ENCODE assay signal across 16 cellular contexts in the genomic region with DNA sequence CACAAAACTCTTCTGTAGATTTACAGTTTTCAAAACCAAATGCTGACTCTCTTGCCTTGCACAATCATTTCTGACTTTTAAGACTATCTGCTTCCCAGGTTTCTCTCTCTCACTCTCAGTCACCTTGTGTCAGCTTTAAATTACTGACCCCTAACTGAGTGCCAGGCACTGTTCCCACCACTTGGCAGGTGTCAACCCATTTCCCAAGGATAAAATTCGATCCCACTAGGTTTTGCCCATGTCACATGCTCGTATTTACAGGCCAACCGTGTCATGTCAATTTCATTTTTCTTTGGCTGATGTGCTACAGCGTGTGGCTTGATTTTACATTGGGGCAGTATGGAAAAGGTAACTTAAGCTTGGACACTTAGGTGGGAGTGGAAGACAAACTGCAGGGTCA. TPM values are rescaled to one million over a fixed set of nuclear protein-coding genes. Genes with fewer than 3 reads are reported as not detected.
DNase-seq lines count a peak whose midpoint lies in the region; ATAC-seq and TF ChIP-seq lines count a peak whose summit lies in the region.
"Had no signal": no experiment of that assay in that cellular context is flagged by ENCODE, and none has a peak within 500 bp of the region (broad histone marks: within the 10 kb centered on the region; RNA-seq: fewer than 3 reads in every experiment).

No MANE protein-coding gene starts in this region.

- H3K27me3 Mint-ChIP-seq in endodermal cell (ENCODE audit: insufficient read depth) = peaks cover 28% of the 10 kb centered on the region

- H3K27ac ChIP-seq in endodermal cell (ENCODE audit: low read depth, low read length) (no peak overlapping the region), psoas muscle (peak overlapping the region; percentile 72), Karpas-422 (ENCODE audit: low read length) (no peak overlapping the region), right lobe of liver (no peak overlapping the region)
- H3K27ac ChIP-seq: BLaER1 treated with 17β-estradiol and CSF1 and Interleukin-3, amounts not matched to agents 10 nM and 100 nM had no signal

- ATAC-seq in psoas muscle = peak; percentile 44 to 82 (median 74)
- ATAC-seq in right lobe of liver = no peak
- ATAC-seq: GM12878, HCT116 had no signal

- no peak overlapping the region for H3K4me3 ChIP-seq in endodermal cell (ENCODE audit: low read length)
- peak overlapping the region; percentile 10 for H3K4me3 ChIP-seq in psoas muscle
- H3K4me3 ChIP-seq in Karpas-422 (ENCODE audit: low read length) = no peak overlapping the region
- no peak overlapping the region for H3K4me3 ChIP-seq in right lobe of liver
- H3K4me3 ChIP-seq: BLaER1 treated with 17β-estradiol and CSF1 and Interleukin-3, amounts not matched to agents 10 nM and 100 nM; GM12878 had no signal

- H3K36me3 Mint-ChIP-seq in endodermal cell (ENCODE audit: low read depth) = no peaks in the 10 kb centered on the region
- H3K36me3 Mint-ChIP-seq: CD4-positive, CD25-positive, alpha-beta regulatory T cell had no signal

- WGBS in endodermal cell (ENCODE audit: insufficient coverage in 1 of 2, insufficient read length in 1 of 2), 2 experiments = 83 to 88% methylated on average over 4 of the region's 4 CpGs
- WGBS in psoas muscle, 3 donors = 32 to 38% (median 32%) methylated on average over 4 of the region's 4 CpGs
- WGBS in right lobe of liver (ENCODE audit: insufficient coverage, low coverage, low lambda C conversion rate, missing lambda C conversion rate) = 62% methylated on average over 4 of the region's 4 CpGs

- no peaks in the 10 kb centered on the region for H3K79me2 ChIP-seq in Karpas-422 (ENCODE audit: low read length)

- no peak overlapping the region for H2AFZ ChIP-seq in Karpas-422 (ENCODE audit: low read length)

- peaks cover 31% of the 10 kb centered on the region for H3K27me3 ChIP-seq in endodermal cell (ENCODE audit: control insufficient read depth, insufficient read depth, low read length, poor library complexity, severe bottlenecking)
- peaks cover 0 to 2% (median 0%) of the 10 kb centered on the region in 3 donors for H3K27me3 ChIP-seq in psoas muscle (ENCODE audit: insufficient read depth in 3 of 3, low read length in 2 of 3)
- H3K27me3 ChIP-seq in Karpas-422 (ENCODE audit: low read length) = no peaks in the 10 kb centered on the region
- H3K27me3 ChIP-seq in right lobe of liver = no peaks in the 10 kb centered on the region
- H3K27me3 ChIP-seq: BLaER1 treated with 17β-estradiol and CSF1 and Interleukin-3, amounts not matched to agents 10 nM and 100 nM had no signal

- no peak overlapping the region for H3K4me3 Mint-ChIP-seq in endodermal cell
- H3K4me3 Mint-ChIP-seq: CD4-positive, CD25-positive, alpha-beta regulatory T cell had no signal

- no peaks in the 10 kb centered on the region for H4K20me1 ChIP-seq in Karpas-422 (ENCODE audit: insufficient read depth, low read depth, low read length)
- H4K20me1 ChIP-seq: BLaER1 treated with 17β-estradiol and CSF1 and Interleukin-3, amounts not matched to agents 10 nM and 100 nM had no signal

- H3K9ac ChIP-seq in endodermal cell (ENCODE audit: extremely low read depth, low read length, poor library complexity, severe bottlenecking) (no peak overlapping the region), Karpas-422 (ENCODE audit: low read length) (no peak overlapping the region)
- H3K9ac ChIP-seq: BLaER1 treated with 17β-estradiol and CSF1 and Interleukin-3, amounts not matched to agents 10 nM and 100 nM had no signal

- H3K4me1 Mint-ChIP-seq in endodermal cell = peaks cover 57% of the 10 kb centered on the region
- H3K4me1 Mint-ChIP-seq: CD4-positive, CD25-positive, alpha-beta regulatory T cell had no signal

- H3K9me2 ChIP-seq in Karpas-422 (replicated peaks; ENCODE audit: insufficient read depth, low read length) = no peaks in the 10 kb centered on the region

- no peak overlapping the region for H3K27ac Mint-ChIP-seq in endodermal cell
- H3K27ac Mint-ChIP-seq: CD4-positive, CD25-positive, alpha-beta regulatory T cell had no signal

- H3K4me2 ChIP-seq in Karpas-422 (ENCODE audit: low read depth, low read length, poor library complexity, severe bottlenecking) = no peak overlapping the region
- H3K4me2 ChIP-seq: BLaER1 treated with 17β-estradiol and CSF1 and Interleukin-3, amounts not matched to agents 10 nM and 100 nM had no signal

- H3K9me3 ChIP-seq in endodermal cell (ENCODE audit: control insufficient read depth, low read length) (no peaks in the 10 kb centered on the region), psoas muscle (no peaks in the 10 kb centered on the region), Karpas-422 (ENCODE audit: low read length) (no peaks in the 10 kb centered on the region), right lobe of liver (no peaks in the 10 kb centered on the region)
- H3K9me3 ChIP-seq: BLaER1 treated with 17β-estradiol and CSF1 and Interleukin-3, amounts not matched to agents 10 nM and 100 nM had no signal

- no peak for TF ChIP-seq POLR2A in right lobe of liver (IDR thresholded peaks at IDR 0.05)

- H3K4me1 ChIP-seq in endodermal cell (ENCODE audit: control insufficient read depth, insufficient read depth, low read length) (peaks cover 22% of the 10 kb centered on the region), psoas muscle (peaks cover 19% of the 10 kb centered on the region), Karpas-422 (ENCODE audit: low read length) (no peaks in the 10 kb centered on the region), right lobe of liver (no peaks in the 10 kb centered on the region)

- TF ChIP-seq CTCF in endodermal cell (conservative IDR thresholded peaks at IDR 0.05) = no peak
- no peak for TF ChIP-seq CTCF in psoas muscle (IDR thresholded peaks at IDR 0.05)
- no peak for TF ChIP-seq CTCF in right lobe of liver (IDR thresholded peaks at IDR 0.05)

- intact Hi-C loops in psoas muscle (cut with DNase I) = no loop called here
- intact Hi-C loops in right lobe of liver (cut with DNase I) = no loop called here

- peak; percentile 14 for DNase-seq in NCI-H2171 treated with DMSO at 0.1 percent for 48 hours (lab: John Stamatoyannopoulos, UW)
- DNase-seq in NCI-H2171 (lab: John Stamatoyannopoulos, UW) = no peak
- DNase-seq in NCI-H1092 treated with DMSO at 0.1 percent for 48 hours (lab: John Stamatoyannopoulos, UW) = peak; percentile 83
- peak; percentile 51 for DNase-seq in endodermal cell
- DNase-seq in psoas muscle = peak in 1 of 2 donors; percentile 62
- no peak for DNase-seq in SHP77 treated with DMSO at 0.1 percent for 48 hours (lab: John Stamatoyannopoulos, UW)
- DNase-seq in Karpas-422 = no peak
- no peak for DNase-seq in right lobe of liver
- DNase-seq: ACHN; Calu3; CD4-positive, CD25-positive, alpha-beta regulatory T cell; DMS 273 treated with DMSO at 0.1 percent for 48 hours; DMS79 had no signal

- no peaks in the 10 kb centered on the region for H3K36me3 ChIP-seq in endodermal cell (ENCODE audit: control insufficient read depth, insufficient read depth, low read length)
- H3K36me3 ChIP-seq in psoas muscle (ENCODE audit: insufficient read depth in 1 of 2, low read depth in 1 of 2) = no peaks in the 10 kb centered on the region
- no peaks in the 10 kb centered on the region for H3K36me3 ChIP-seq in Karpas-422 (ENCODE audit: insufficient read depth, low read length)
- H3K36me3 ChIP-seq in right lobe of liver = no peaks in the 10 kb centered on the region
- H3K36me3 ChIP-seq: BLaER1 treated with 17β-estradiol and CSF1 and Interleukin-3, amounts not matched to agents 10 nM and 100 nM had no signal

- no peaks in the 10 kb centered on the region for H3K9me3 Mint-ChIP-seq in endodermal cell

RNA-seq across cellular contexts. Expression of gene LMAN1, which starts 26.1 kb away (rescaled TPM):
- total RNA-seq in endodermal cell = 100 to 1,000 TPM in 1 of 2 donors, 10 to 100 TPM in 1; 82.9 to 125 TPM
- polyA plus RNA-seq in endodermal cell (2013, experiment 1 of 2) = 68.0 TPM
- polyA plus RNA-seq in endodermal cell (2013, experiment 2 of 2) = 65.9 TPM
- 10 to 100 TPM; 31.3 to 64.0 (median 41.9) TPM for total RNA-seq in psoas muscle
- polyA plus RNA-seq in psoas muscle = 10 to 100 TPM; 15.7 to 34.5 (median 17.4) TPM
- total RNA-seq in Karpas-422 (2014; rRNA removed; shearing (Covaris generic); ENCODE audit: low replicate concordance) = 48.2 and 89.7 TPM in 2 replicates
- total RNA-seq in right lobe of liver = 100 to 1,000 TPM in 4 of 6 experiments, 10 to 100 TPM in 2; 67.8 to 136 (median 108) TPM

Comparison
In these comparisons a context has a peak if more than half of its experiments do, and no peak if none do; other contexts are left out.
1. DNase-seq: peak in NCI-H2171 treated with DMSO at 0.1 percent for 48 hours (single experiment), NCI-H1092 treated with DMSO at 0.1 percent for 48 hours (single experiment) and endodermal cell (single experiment); none in NCI-H2171 (single experiment), SHP77 treated with DMSO at 0.1 percent for 48 hours (single experiment), Karpas-422 (single experiment) and right lobe of liver (0 of 3).
2. ATAC-seq: peak in psoas muscle (4 of 4); none in right lobe of liver (0 of 4).